ENCODE assay signal across 15 cellular contexts in genomic region chr9:106305428-106306133, GRCh38.
"Had no signal": no experiment of that assay in that cellular context is flagged by ENCODE, and none has a peak within 500 bp of the region (broad histone marks: within the 10 kb centered on the region; RNA-seq: fewer than 3 reads in every experiment).

No MANE protein-coding gene starts in this region.

- DNase-seq: activated CD4-positive, alpha-beta T cell treated with anti-CD3 and anti-CD28 coated beads, Interleukin-2, amount 10 ng/mL, durations not matched to agents 7 days and 5 days; activated CD8-positive, alpha-beta memory T cell treated with anti-CD3 and anti-CD28 coated beads, Interleukin-2, amount 50 U/mL, for 48 hours; activated naive CD4-positive, alpha-beta T cell treated with Interleukin-2 at 50 U/mL for 16 hours; dermis blood vessel endothelial cell; effector memory CD8-positive, alpha-beta T cell; heart left ventricle; left colon; mammary epithelial cell; sigmoid colon; spleen; stimulated activated naive CD8-positive, alpha-beta T cell treated with anti-CD3 and anti-CD28 coated beads, Interleukin-15, amount 100 ng/mL, for 72 hours; T-cell; T-helper 9 cell had no signal

- H3K36me3 ChIP-seq: heart left ventricle, prostate gland, sigmoid colon, spleen, thoracic aorta had no signal

- H3K9me3 ChIP-seq: heart left ventricle, prostate gland, sigmoid colon, spleen, thoracic aorta had no signal

- H3K27ac ChIP-seq: heart left ventricle, prostate gland, sigmoid colon, spleen, thoracic aorta had no signal

- H3K27me3 ChIP-seq: heart left ventricle, sigmoid colon, spleen had no signal

- H3K4me3 ChIP-seq: heart left ventricle, prostate gland, sigmoid colon, spleen, thoracic aorta had no signal

- ATAC-seq: effector memory CD8-positive, alpha-beta T cell; left colon; stimulated activated naive CD8-positive, alpha-beta T cell treated with anti-CD3 and anti-CD28 coated beads, Interleukin-15, amount 100 ng/mL, for 72 hours; T-cell had no signal

- H3K4me1 ChIP-seq: prostate gland, spleen had no signal
